8 cellular contexts compared by ENCODE assay signal in the genomic region with DNA sequence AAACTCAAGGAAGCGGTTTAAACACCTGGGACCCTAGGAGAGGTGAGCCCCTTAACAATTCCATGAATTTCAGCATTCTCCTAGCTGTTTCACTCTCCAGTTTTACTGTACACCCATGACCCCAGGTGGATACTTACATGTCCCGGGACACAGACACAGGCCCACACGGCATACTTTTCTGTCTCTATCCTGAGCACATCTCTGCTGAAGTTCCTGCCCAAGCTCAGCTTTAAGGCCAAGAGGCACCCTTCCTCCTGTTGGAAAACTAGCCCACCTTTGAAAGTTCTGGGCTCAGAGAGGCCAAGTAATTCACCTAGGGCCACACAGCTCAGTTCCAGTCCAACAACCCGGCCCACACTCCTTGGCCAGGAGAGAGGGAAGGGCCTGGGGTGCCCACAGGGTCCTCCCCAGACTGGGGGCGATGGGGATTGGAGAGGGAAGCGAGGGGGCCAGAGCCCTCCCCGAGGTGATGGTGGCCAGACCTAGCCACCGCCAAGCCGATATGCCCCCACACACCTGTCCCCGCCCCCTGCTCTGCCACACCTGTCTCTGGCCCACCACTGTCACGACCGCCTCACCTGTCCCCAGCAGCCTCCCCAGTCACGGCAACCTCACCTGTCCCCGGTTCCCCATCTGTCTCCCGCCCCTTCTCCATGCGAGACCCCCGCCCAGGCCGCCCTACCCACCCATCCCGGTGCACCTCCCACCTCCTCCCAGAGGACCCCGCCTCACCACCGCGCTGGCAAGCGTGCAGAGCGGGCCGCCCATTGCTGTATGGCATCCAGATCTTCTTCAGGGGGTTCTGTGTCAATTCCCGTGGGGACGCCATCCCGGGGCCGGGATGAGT. TPM values are rescaled to one million over a fixed set of nuclear protein-coding genes. Genes with fewer than 3 reads are reported as not detected.
DNase-seq lines count a peak whose midpoint lies in the region; TF ChIP-seq lines count a peak whose summit lies in the region.

No MANE protein-coding gene starts in this region.

- H3K36me3 ChIP-seq in CD8-positive, alpha-beta memory T cell (ENCODE audit: insufficient read depth, low read length), result no peaks in the 10 kb centered on the region
- H3K36me3 ChIP-seq in Loucy (ENCODE audit: insufficient read depth, low read length) (no peaks in the 10 kb centered on the region; the same call in 1 of the 2 replicates), ectodermal cell (ENCODE audit: control insufficient read depth, insufficient read depth, low read length) (no peaks in the 10 kb centered on the region), neuron (ENCODE audit: insufficient read depth, low read length) (no peaks in the 10 kb centered on the region)

- no peaks in the 10 kb centered on the region for H3K9me3 Mint-ChIP-seq in CD8-positive, alpha-beta memory T cell

- H3K9me3 ChIP-seq in CD8-positive, alpha-beta memory T cell (ENCODE audit: low read length), result no peaks in the 10 kb centered on the region
- H3K9me3 ChIP-seq in Loucy (ENCODE audit: insufficient read depth, low read depth, low read length) (no peaks in the 10 kb centered on the region), ectodermal cell (ENCODE audit: control insufficient read depth, low read length) (no peaks in the 10 kb centered on the region), neuron (ENCODE audit: low read length) (no peaks in the 10 kb centered on the region)

- H3K4me2 ChIP-seq in Loucy (ENCODE audit: low read depth, low read length, poor library complexity, severe bottlenecking), result peak overlapping the region; percentile 89

- H3K36me3 Mint-ChIP-seq in CD8-positive, alpha-beta memory T cell, result no peaks in the 10 kb centered on the region

- peaks cover 54% of the 10 kb centered on the region for H3K79me2 ChIP-seq in Loucy (ENCODE audit: insufficient read depth, low read length)

- H3K4me3 Mint-ChIP-seq in CD8-positive, alpha-beta memory T cell, result peak overlapping the region; percentile 62 to 89 (median 80)

- peaks cover 6% of the 10 kb centered on the region for H3K4me1 ChIP-seq in CD8-positive, alpha-beta memory T cell (ENCODE audit: insufficient read depth, low read length)
- peaks cover 68% of the 10 kb centered on the region for H3K4me1 ChIP-seq in Loucy (ENCODE audit: insufficient read depth, low read length, poor library complexity, severe bottlenecking)
- H3K4me1 ChIP-seq in ectodermal cell (ENCODE audit: control insufficient read depth, insufficient read depth, low read length), result peaks cover 24% of the 10 kb centered on the region
- peaks cover 30% of the 10 kb centered on the region for H3K4me1 ChIP-seq in neuron (ENCODE audit: insufficient read depth, low read length)

- H3K27ac Mint-ChIP-seq in CD8-positive, alpha-beta memory T cell, result peak overlapping the region in 7 of 8 donors; percentile 3 to 83 (median 56)

- POLR2A ChIA-PET in CD8-positive, alpha-beta memory T cell (lab: Charles Lee), result interaction anchor here (0.7 to 1.3 kb wide), 3 partner anchors 84 to 256 kb away, joined by 5 to 6 read pairs (median 5); a partner anchor contains a TSS
- POLR2A ChIA-PET in HEK293T (lab: Yijun Ruan, JAX), result interaction anchor here (0.5 to 3.3 kb wide), 11 partner anchors 14 to 368 kb away, joined by 3 to 19 read pairs (median 3); a partner anchor contains a TSS

- H3K4me1 Mint-ChIP-seq in CD8-positive, alpha-beta memory T cell, result peaks cover 9 to 18% (median 13%) of the 10 kb centered on the region in 3 donors

- CTCF ChIA-PET in CD8-positive, alpha-beta memory T cell (lab: Charles Lee), result interaction anchor here (1.1 to 6.3 kb wide), 4 partner anchors 116 to 283 kb away, joined by 3 to 44 read pairs (median 28); a partner anchor contains a TSS
- CTCF ChIA-PET in HEK293T (lab: Yijun Ruan, JAX), result interaction anchor here (1.0 to 2.0 kb wide), 3 partner anchors 7 to 120 kb away, joined by 5 to 18 read pairs (median 5); a partner anchor contains a TSS

- no peaks in the 10 kb centered on the region for H3K9me2 ChIP-seq in Loucy (replicated peaks; ENCODE audit: low read depth, low read length)

- H3K9ac ChIP-seq in Loucy (ENCODE audit: low read depth, low read length, poor library complexity, severe bottlenecking), result peak overlapping the region; percentile 71

- H3K27ac ChIP-seq in CD8-positive, alpha-beta memory T cell (ENCODE audit: low read depth, low read length), result peak overlapping the region; percentile 51
- no peak overlapping the region for H3K27ac ChIP-seq in ectodermal cell (ENCODE audit: insufficient read depth, low read depth, low read length, poor library complexity, severe bottlenecking)

- peak overlapping the region; percentile 84 for H2AFZ ChIP-seq in Loucy (ENCODE audit: low read length)
- no peak overlapping the region for H2AFZ ChIP-seq in neuron (ENCODE audit: low read depth, low read length)

- H4K20me1 ChIP-seq in Loucy (ENCODE audit: insufficient read depth, low read length, poor library complexity, severe bottlenecking), result peaks cover 32% of the 10 kb centered on the region

- H3K27me3 Mint-ChIP-seq in CD8-positive, alpha-beta memory T cell, result no peaks in the 10 kb centered on the region

- DNase-seq in CD8-positive, alpha-beta memory T cell, result peak in 1 of 5 donors; percentile 13
- DNase-seq in T1000 (lab: John Stamatoyannopoulos, UW), result no peak
- no peak for DNase-seq in superior temporal gyrus (ENCODE audit: extremely low spot score)
- DNase-seq in HEK293T (ENCODE audit: extremely low spot score), result no peak
- DNase-seq in NCI-H1436 treated with DMSO at 0.1 percent for 48 hours (lab: John Stamatoyannopoulos, UW), result no peak

- H3F3A ChIP-seq in Loucy (ENCODE audit: low read depth), result no peaks in the 10 kb centered on the region

- WGBS in ectodermal cell, 2 experiments, result 16% methylated on average over 29 of the region's 29 CpGs

- TF ChIP-seq CTCF in Loucy (conservative IDR thresholded peaks at IDR 0.05; ENCODE audit: low read length), result no peak

- H3K4me3 ChIP-seq in CD8-positive, alpha-beta memory T cell (ENCODE audit: low read length), result peak overlapping the region; percentile 61
- H3K4me3 ChIP-seq in Loucy (ENCODE audit: low read length, poor library complexity, severe bottlenecking), result peak overlapping the region; percentile 83
- peak overlapping the region; percentile 57 for H3K4me3 ChIP-seq in ectodermal cell (ENCODE audit: insufficient read depth, low read depth, low read length)
- peak overlapping the region; percentile 79 for H3K4me3 ChIP-seq in neuron (ENCODE audit: low read length)

- no peaks in the 10 kb centered on the region for H3K27me3 ChIP-seq in CD8-positive, alpha-beta memory T cell (ENCODE audit: insufficient read depth, low read length, poor library complexity, severe bottlenecking)
- H3K27me3 ChIP-seq in Loucy (ENCODE audit: insufficient read depth, low read length, poor library complexity, severe bottlenecking) (no peaks in the 10 kb centered on the region), ectodermal cell (ENCODE audit: control insufficient read depth, insufficient read depth, low read length, poor library complexity, severe bottlenecking) (no peaks in the 10 kb centered on the region), neuron (ENCODE audit: insufficient read depth, low read length) (no peaks in the 10 kb centered on the region)

TF ChIP-seq in HEK293T, 16 proteins besides CTCF, POLR2A, EP300 and RAD21:
- no peak for TF ChIP-seq FOXA1 (IDR thresholded peaks at IDR 0.05)
- TF ChIP-seq, protein P1, sequence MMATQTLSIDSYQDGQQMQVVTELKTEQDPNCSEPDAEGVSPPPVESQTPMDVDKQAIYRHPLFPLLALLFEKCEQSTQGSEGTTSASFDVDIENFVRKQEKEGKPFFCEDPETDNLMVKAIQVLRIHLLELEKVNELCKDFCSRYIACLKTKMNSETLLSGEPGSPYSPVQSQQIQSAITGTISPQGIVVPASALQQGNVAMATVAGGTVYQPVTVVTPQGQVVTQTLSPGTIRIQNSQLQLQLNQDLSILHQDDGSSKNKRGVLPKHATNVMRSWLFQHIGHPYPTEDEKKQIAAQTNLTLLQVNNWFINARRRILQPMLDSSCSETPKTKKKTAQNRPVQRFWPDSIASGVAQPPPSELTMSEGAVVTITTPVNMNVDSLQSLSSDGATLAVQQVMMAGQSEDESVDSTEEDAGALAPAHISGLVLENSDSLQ (IDR thresholded peaks at IDR 0.05), result no peak
- no peak for TF ChIP-seq FOXK2 (IDR thresholded peaks at IDR 0.05)
- no peak for TF ChIP-seq ZNF384 (IDR thresholded peaks at IDR 0.05)
- no peak for TF ChIP-seq SUZ12 (IDR thresholded peaks at IDR 0.05)

RNA-seq across cellular contexts. Expression of a gene that starts 0.4 kb away (rescaled TPM):
- 1 to 10 TPM; 1.8 to 2.2 TPM for total RNA-seq in CD8-positive, alpha-beta memory T cell
- 1.3 TPM for polyA plus RNA-seq in CD8-positive, alpha-beta memory T cell
- polyA plus RNA-seq in ectodermal cell (2013, experiment 1 of 4), result 18.6 TPM
- polyA plus RNA-seq in ectodermal cell (2013, experiment 2 of 4), result 18.0 TPM
- polyA plus RNA-seq in ectodermal cell (2013, experiment 3 of 4), result 13.6 TPM
- 15.0 TPM for polyA plus RNA-seq in ectodermal cell (2013, experiment 4 of 4)

RNA-seq across cellular contexts. Expression of a gene that starts 7.4 kb away (rescaled TPM):
- not detected for total RNA-seq in CD8-positive, alpha-beta memory T cell
- not detected for polyA plus RNA-seq in CD8-positive, alpha-beta memory T cell
- 0.72 TPM for polyA plus RNA-seq in ectodermal cell (2013, experiment 1 of 4)
- 1.3 TPM for polyA plus RNA-seq in ectodermal cell (2013, experiment 2 of 4)
- polyA plus RNA-seq in ectodermal cell (2013, experiment 3 of 4), result 0.48 TPM
- 0.89 TPM for polyA plus RNA-seq in ectodermal cell (2013, experiment 4 of 4)

RNA-seq across cellular contexts. Expression of a gene that starts 39.0 kb away (rescaled TPM):
- under 1 TPM; 0.59 to 0.93 TPM for total RNA-seq in CD8-positive, alpha-beta memory T cell
- not detected for polyA plus RNA-seq in CD8-positive, alpha-beta memory T cell
- 28.0 TPM for polyA plus RNA-seq in ectodermal cell (2013, experiment 1 of 4)
- polyA plus RNA-seq in ectodermal cell (2013, experiment 2 of 4), result 22.4 TPM
- polyA plus RNA-seq in ectodermal cell (2013, experiment 3 of 4), result 17.2 TPM
- polyA plus RNA-seq in ectodermal cell (2013, experiment 4 of 4), result 22.3 TPM

RNA-seq across cellular contexts. Expression of a gene that starts 52.2 kb away (rescaled TPM):
- 100 to 1,000 TPM; 102 TPM for total RNA-seq in CD8-positive, alpha-beta memory T cell
- 470 TPM for polyA plus RNA-seq in CD8-positive, alpha-beta memory T cell
- polyA plus RNA-seq in ectodermal cell (2013, experiment 1 of 4), result 144 TPM
- 144 TPM for polyA plus RNA-seq in ectodermal cell (2013, experiment 2 of 4)
- 118 TPM for polyA plus RNA-seq in ectodermal cell (2013, experiment 3 of 4)
- 143 TPM for polyA plus RNA-seq in ectodermal cell (2013, experiment 4 of 4)

RNA-seq across cellular contexts. Expression of a gene that starts 53.3 kb away (rescaled TPM):
- total RNA-seq in CD8-positive, alpha-beta memory T cell, result 100 to 1,000 TPM; 244 to 245 TPM
- polyA plus RNA-seq in CD8-positive, alpha-beta memory T cell, result 172 TPM
- 226 TPM for polyA plus RNA-seq in ectodermal cell (2013, experiment 1 of 4)
- polyA plus RNA-seq in ectodermal cell (2013, experiment 2 of 4), result 246 TPM
- 229 TPM for polyA plus RNA-seq in ectodermal cell (2013, experiment 3 of 4)
- 233 TPM for polyA plus RNA-seq in ectodermal cell (2013, experiment 4 of 4)
